21 cellular contexts compared by ENCODE assay signal in the genomic region with DNA sequence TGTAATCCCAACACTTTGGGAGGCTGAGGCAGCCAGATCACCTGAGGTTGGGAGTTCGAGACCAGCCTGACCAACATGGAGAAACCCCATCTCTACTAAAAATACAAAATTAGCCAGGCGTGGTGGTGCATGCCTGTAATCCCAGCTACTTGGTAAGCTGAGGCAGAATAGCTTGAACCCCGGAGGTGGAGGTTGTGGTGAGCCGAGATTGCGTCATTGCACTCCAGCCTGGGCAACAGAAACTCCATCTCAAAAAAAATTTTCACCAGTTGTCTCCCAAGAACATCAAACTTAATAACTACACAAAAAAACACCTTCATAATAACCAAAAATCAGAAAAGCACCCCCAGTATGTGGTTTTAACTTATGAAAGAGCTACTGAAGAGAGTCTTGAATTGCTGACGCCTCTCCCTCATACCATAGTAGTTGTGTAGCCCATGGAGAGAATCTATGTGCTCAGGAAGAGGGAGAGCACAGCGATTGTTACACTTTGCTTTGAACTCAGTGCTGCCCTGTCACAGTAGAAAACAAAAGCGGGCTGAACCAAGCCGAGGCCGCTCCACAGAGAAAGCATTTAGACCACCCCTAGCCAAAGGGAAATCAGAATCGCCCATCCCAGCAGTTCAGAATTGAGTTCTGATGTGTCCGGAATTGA. TPM values are rescaled to one million over a fixed set of nuclear protein-coding genes. Genes with fewer than 3 reads are reported as not detected.
DNase-seq lines count a peak whose midpoint lies in the region; ATAC-seq, FAIRE-seq and TF ChIP-seq lines count a peak whose summit lies in the region.
"Had no signal": no experiment of that assay in that cellular context is flagged by ENCODE, and none has a peak within 500 bp of the region (broad histone marks: within the 10 kb centered on the region; RNA-seq: fewer than 3 reads in every experiment).

No MANE protein-coding gene starts in this region.

- DNase-seq in NCI-H146 (lab: John Stamatoyannopoulos, UW) (peak; percentile 42), NCI-H146 treated with DMSO at 0.1 percent for 48 hours (lab: John Stamatoyannopoulos, UW; ENCODE audit: unreplicated experiment) (no peak), GM23338 (ENCODE audit: low spot score) (no peak), K562 (ENCODE audit: extremely low read depth in 1 of 4, low spot score in 3 of 4) (no peak)
- no peak for DNase-seq in stimulated activated CD4-positive, alpha-beta T cell treated with anti-CD3 and anti-CD28 coated beads, Interleukin-15, amount 100 ng/mL, for 24 hours
- DNase-seq in effector CD8-positive, alpha-beta T cell (lab: John Stamatoyannopoulos, UW) = no peak
- DNase-seq: CD4-positive, CD25-positive, alpha-beta regulatory T cell; DMS79 treated with DMSO at 0.1 percent for 48 hours; GF-D8; NCI-H1092; NCI-H1417 treated with DMSO at 0.1 percent for 48 hours; NCI-H1930; NCI-H2107; NCI-H524; Peyer's patch; SHP77 treated with DMSO at 0.1 percent for 48 hours had no signal

- H3K79me2 ChIP-seq in GM23338 (replicated peaks; ENCODE audit: insufficient read depth) = no peaks in the 10 kb centered on the region
- H3K79me2 ChIP-seq in K562 (ENCODE audit: control insufficient read depth, insufficient read depth, low read length) = no peaks in the 10 kb centered on the region

- H3K9me3 Mint-ChIP-seq in GM23338 = no peaks in the 10 kb centered on the region; the same call in 2 of the 3 replicates
- H3K9me3 Mint-ChIP-seq: IgD-negative memory B cell had no signal

- POLR2A ChIA-PET in K562 (lab: Yijun Ruan, JAX) = interaction anchor here (0.6 to 2.5 kb wide), 4 partner anchors 10 to 65 kb away, joined by 3 to 8 read pairs (median 4); no protein-coding TSS in a partner anchor

- CTCF ChIA-PET in K562 (lab: Yijun Ruan, JAX; ENCODE audit: low intra/inter-chr PET ratio) = no interaction called here

- H3K36me3 ChIP-seq in GM23338 (ENCODE audit: insufficient read depth) = no peaks in the 10 kb centered on the region
- no peaks in the 10 kb centered on the region for H3K36me3 ChIP-seq in K562 (ENCODE audit: control insufficient read depth, insufficient read depth, low read length)
- no peaks in the 10 kb centered on the region for H3K36me3 ChIP-seq in rectal smooth muscle tissue (ENCODE audit: control insufficient read depth, insufficient read depth, low read length)
- H3K36me3 ChIP-seq: BLaER1, Peyer's patch had no signal

- TF ChIP-seq RAD21 in K562 (CRISPR knock-in tag; conservative IDR thresholded peaks at IDR 0.05 in 1 of 2, IDR thresholded peaks at IDR 0.05 in 1 of 2) = no peak

- H3K27ac Mint-ChIP-seq in GM23338 = no peak overlapping the region
- H3K27ac Mint-ChIP-seq: IgD-negative memory B cell had no signal

- no peak for TF ChIP-seq POLR2A in K562 (conservative IDR thresholded peaks at IDR 0.05)

- no peak for TF ChIP-seq CTCF in GM23338 (conservative IDR thresholded peaks at IDR 0.05; ENCODE audit: low read depth in 2 of 2)
- TF ChIP-seq CTCF in K562 (IDR thresholded peaks at IDR 0.05 in 2 of 3, conservative IDR thresholded peaks at IDR 0.05 in 1 of 3; ENCODE audit: insufficient read depth in 2 of 3, low read depth in 1 of 3, low read length in 3 of 3) = no peak

- H3K36me3 Mint-ChIP-seq in GM23338 (ENCODE audit: low read depth) = no peaks in the 10 kb centered on the region
- H3K36me3 Mint-ChIP-seq: CD4-positive, CD25-positive, alpha-beta regulatory T cell; IgD-negative memory B cell had no signal

- H3K27me3 Mint-ChIP-seq in GM23338 (ENCODE audit: insufficient read depth, low read depth, poor library complexity) = no peaks in the 10 kb centered on the region

- no peaks in the 10 kb centered on the region for H3K9me2 ChIP-seq in GM23338 (ENCODE audit: insufficient read depth)

- no peaks in the 10 kb centered on the region for H3K9me1 ChIP-seq in K562 (ENCODE audit: control insufficient read depth, insufficient read depth, low read length)

- H3K4me3 ChIP-seq in GM23338 (no peak overlapping the region), K562 (no peak overlapping the region), rectal smooth muscle tissue (ENCODE audit: low read length) (peak overlapping the region; percentile 18)
- H3K4me3 ChIP-seq: BLaER1, Peyer's patch, SK-N-MC had no signal

- H3K4me1 Mint-ChIP-seq in GM23338 = peaks cover 7% of the 10 kb centered on the region; the same call in 2 of the 3 replicates
- H3K4me1 Mint-ChIP-seq: CD4-positive, CD25-positive, alpha-beta regulatory T cell had no signal

- WGBS in K562 (ENCODE audit: insufficient coverage, low coverage, missing lambda C conversion rate) = 59% methylated on average over 12 of the region's 12 CpGs

- H3K27ac ChIP-seq in GM23338 (ENCODE audit: low read depth) (no peak overlapping the region), K562 (ENCODE audit: extremely low read depth, low read depth, low read length) (no peak overlapping the region), rectal smooth muscle tissue (ENCODE audit: low read depth, low read length) (no peak overlapping the region)
- H3K27ac ChIP-seq: BLaER1, Peyer's patch, SK-N-MC had no signal

- TF ChIP-seq EP300 in K562 (IDR thresholded peaks at IDR 0.05; ENCODE audit: low read length) = no peak

- intact Hi-C loops in K562 (cut with micrococcal nuclease) = no loop called here

- no peak for FAIRE-seq in K562 (lab: Jason Lieb, UNC)
- FAIRE-seq: GM12891 had no signal

- BruUV-seq in K562 (replicated peaks; lab: Mats Ljungman, UMichigan) = no TSS peak

- H3K9ac ChIP-seq in K562 (ENCODE audit: insufficient read depth in 1 of 2, low read depth in 2 of 2, low read length in 2 of 2) (no peak overlapping the region), rectal smooth muscle tissue (ENCODE audit: low read length) (no peak overlapping the region)
- H3K9ac ChIP-seq: BLaER1 had no signal

- no peak for ATAC-seq in GM23338
- ATAC-seq in K562 = no peak

- H3K4me1 ChIP-seq in GM23338 (ENCODE audit: insufficient read depth) (no peaks in the 10 kb centered on the region), K562 (replicated peaks in 1 of 2; ENCODE audit: control insufficient read depth in 2 of 2, insufficient read depth in 2 of 2, low read length in 2 of 2) (no peaks in the 10 kb centered on the region; a peak in 3 of 5 replicates), rectal smooth muscle tissue (ENCODE audit: control insufficient read depth, insufficient read depth, low read length) (no peaks in the 10 kb centered on the region)
- H3K4me1 ChIP-seq: BLaER1 had no signal

- no peaks in the 10 kb centered on the region for H3K27me3 ChIP-seq in GM23338 (ENCODE audit: insufficient read depth)
- H3K27me3 ChIP-seq in K562 (ENCODE audit: control insufficient read depth in 2 of 2, insufficient read depth in 2 of 2, low read length in 2 of 2) = no peaks in the 10 kb centered on the region; a peak in 1 of 5 replicates
- H3K27me3 ChIP-seq in rectal smooth muscle tissue (ENCODE audit: control insufficient read depth, insufficient read depth, low read length) = no peaks in the 10 kb centered on the region
- H3K27me3 ChIP-seq: BLaER1, Peyer's patch had no signal

- no peak overlapping the region for H3K4me2 ChIP-seq in GM23338
- H3K4me2 ChIP-seq in K562 (ENCODE audit: insufficient read depth, low read length) = no peak overlapping the region
- H3K4me2 ChIP-seq: BLaER1 had no signal

- no peak overlapping the region for H3K4me3 Mint-ChIP-seq in GM23338
- H3K4me3 Mint-ChIP-seq: CD4-positive, CD25-positive, alpha-beta regulatory T cell; IgD-negative memory B cell had no signal

- H2AFZ ChIP-seq in GM23338 = peak overlapping the region; percentile 72; the same call in 1 of the 2 replicates
- peak overlapping the region; percentile 69 for H2AFZ ChIP-seq in K562 (ENCODE audit: low read depth, low read length)

- no peaks in the 10 kb centered on the region for H3F3A ChIP-seq in GM23338 (replicated peaks; ENCODE audit: low read depth)

- in situ Hi-C loops in K562 (cut with MboI) = no loop called here

- no peaks in the 10 kb centered on the region for H3K9me3 ChIP-seq in K562 (replicated peaks; ENCODE audit: control insufficient read depth, insufficient read depth, low read depth, low read length)
- H3K9me3 ChIP-seq: Peyer's patch had no signal

- no peaks in the 10 kb centered on the region for H4K20me1 ChIP-seq in GM23338 (replicated peaks; ENCODE audit: insufficient read depth)
- H4K20me1 ChIP-seq in K562 (replicated peaks; ENCODE audit: control insufficient read depth, insufficient read depth, low read length) = no peaks in the 10 kb centered on the region
- H4K20me1 ChIP-seq: BLaER1 had no signal

TF ChIP-seq in GM23338, 12 proteins besides CTCF, POLR2A, EP300 and RAD21 (continues in another document):
- TF ChIP-seq EZH2 (IDR thresholded peaks at IDR 0.05; ENCODE audit: low read depth, unreplicated experiment) (no peak), CREB1 (CRISPR knock-in tag; IDR thresholded peaks at IDR 0.05; ENCODE audit: low read depth) (no peak), POLR2AphosphoS5 (IDR thresholded peaks at IDR 0.05; ENCODE audit: low read depth) (no peak), EZH2phosphoT487 (IDR thresholded peaks at IDR 0.05; ENCODE audit: unreplicated experiment) (no peak)

RNA-seq across cellular contexts. Expression of a gene that starts 42.0 kb away (rescaled TPM):
- total RNA-seq in GM23338 (2014; rRNA removed; shearing (Covaris generic)) = 0.35 and 1.3 TPM in 2 replicates
- 0.23 and 0.64 TPM in 2 replicates for polyA plus RNA-seq in GM23338 (2016; fragmentation: Nextera tagmentation; extraction: Ambion mirVana)
- total RNA-seq in K562 (2011; cell fraction: chromatin; rRNA removed; ENCODE audit: low replicate concordance) = 58.9 and 89.1 TPM in 2 replicates
- 52.6 and 53.0 TPM in 2 replicates for total RNA-seq in K562 (2011; cell fraction: nucleolus; rRNA removed)
- total RNA-seq in K562 (2011; cell fraction: nucleoplasm; rRNA removed) = 58.1 and 58.7 TPM in 2 replicates
- total RNA-seq in K562 (2014; rRNA removed) = 42.5 and 46.2 TPM in 2 replicates
- 34.1 and 34.6 TPM in 2 replicates for total RNA-seq in K562 (2014; rRNA removed; fragmentation: Illumina TruSeq; extraction: Trizol)
- total RNA-seq in K562 (2015; rRNA removed; fragmentation: Illumina TruSeq; extraction: Trizol) = 52.9 and 53.5 TPM in 2 replicates
- total RNA-seq in K562 (2021) = 64.1 and 73.7 TPM in 2 replicates
- 66.7 and 72.1 TPM in 2 replicates for polyA plus RNA-seq in K562 (2011; rRNA removed)
- polyA plus RNA-seq in K562 (2011; cell fraction: cytosol; rRNA removed) = 97.7 and 111 TPM in 2 replicates
- polyA plus RNA-seq in K562 (2011; cell fraction: nucleus; rRNA removed) = 50.2 and 57.5 TPM in 2 replicates
- 80.2 and 117 TPM in 2 replicates for polyA plus RNA-seq in K562 (2012)
- 83.7 and 85.6 TPM in 2 replicates for polyA plus RNA-seq in K562 (2014; fragmentation: Illumina TruSeq; extraction: Trizol)
- polyA plus RNA-seq in K562 (2014; fragmentation: Nextera tagmentation; extraction: Ambion mirVana) = 10 to 100 TPM; 42.0 to 47.8 TPM
- polyA plus RNA-seq in K562 (2014; rRNA removed) = 45.6 and 49.8 TPM in 2 replicates
- 82.0 and 85.1 TPM in 2 replicates for polyA minus RNA-seq in K562 (2011; rRNA and poly(A)+ RNA removed)
- 38.0 and 45.0 TPM in 2 replicates for polyA minus RNA-seq in K562 (2011; cell fraction: cytosol; rRNA and poly(A)+ RNA removed)
- 26.5 and 45.9 TPM in 2 replicates for polyA minus RNA-seq in K562 (2011; cell fraction: nucleus; rRNA and poly(A)+ RNA removed)

Comparison
In these comparisons a context has a peak if more than half of its experiments do, and no peak if none do; other contexts are left out.
1. RNA of a gene that starts 42.0 kb away (total RNA-seq): 34.1 to 89.1 TPM in K562; 0.35 to 1.3 TPM in GM23338; every median in the first group is over 10 times any median in the second.